ENCODE assay signal across 29 cellular contexts in genomic region chr21:40315647-40316046, GRCh38.
"Had no signal": no experiment of that assay in that cellular context is flagged by ENCODE, and none has a peak within 500 bp of the region (broad histone marks: within the 10 kb centered on the region; RNA-seq: fewer than 3 reads in every experiment).

No MANE protein-coding gene starts in this region.

- H3K27me3 Mint-ChIP-seq: stimulated activated memory B cell treated with anti-CD40 and anti-IgM and Interleukin-4, amounts not matched to agents 10 μg/mL and 1 μg/mL and 100 μg/mL, for 72 hours; stimulated activated naive B cell treated with anti-CD40 and anti-IgM and Interleukin-4, amounts not matched to agents 10 μg/mL and 1 μg/mL and 100 μg/mL, for 72 hours; stimulated activated naive CD8-positive, alpha-beta T cell treated with anti-CD3 and anti-CD28 coated beads, Interleukin-15, amount 100 ng/mL, for 72 hours; stimulated activated naive CD8-positive, alpha-beta T cell treated with anti-CD3 and anti-CD28 coated beads, Interleukin-15, Interleukin-2, amounts not matched to agents 100 ng/mL and 50 ng/mL, for 24 hours; type B pancreatic cell had no signal

- DNase-seq: stimulated activated CD4-positive, alpha-beta T cell treated with anti-CD3 and anti-CD28 coated beads, Interleukin-2, amount 100 ng/mL, for 48 hours; stimulated activated CD4-positive, alpha-beta T cell treated with anti-CD3 and anti-CD28 coated beads, Interleukin-4, amount 100 ng/mL, for 1 hour; stimulated activated CD4-positive, alpha-beta T cell treated with anti-CD3 and anti-CD28 coated beads, Interleukin-4, amount 100 ng/mL, for 24 hours; stimulated activated CD4-positive, alpha-beta T cell treated with anti-CD3 and anti-CD28 coated beads, Interleukin-4, amount 100 ng/mL, for 4 hours; stimulated activated CD8-positive, alpha-beta memory T cell treated with anti-CD3 and anti-CD28 coated beads, Interleukin-4, amount 100 ng/mL, for 48 hours; stimulated activated naive B cell treated with anti-CD40 and anti-IgM and Interleukin-4, amounts not matched to agents 10 μg/mL and 1 μg/mL and 100 μg/mL, for 72 hours; stimulated activated naive CD4-positive, alpha-beta T cell; stimulated activated naive CD4-positive, alpha-beta T cell treated with Interleukin-2 at 50 U/mL for 16 hours; stimulated activated naive CD8-positive, alpha-beta T cell treated with anti-CD3 and anti-CD28 coated beads, Interleukin-15, amount 100 ng/mL, for 72 hours; stimulated activated naive CD8-positive, alpha-beta T cell treated with anti-CD3 and anti-CD28 coated beads, Interleukin-15, Interleukin-2, amounts not matched to agents 100 U/mL and 50 U/mL, for 24 hours; stomach; substantia nigra; testis; thyroid gland; tibial artery; transverse colon; trophoblast cell; upper lobe of left lung; upper lobe of right lung; uterus had no signal

- H3K4me3 Mint-ChIP-seq: stimulated activated effector memory CD8-positive, alpha-beta T cell treated with anti-CD3 and anti-CD28 coated beads, Interleukin-12 subunit alpha, Interleukin-12 subunit beta, amount 100 ng/mL, for 72 hours; stimulated activated memory B cell treated with anti-CD40 and anti-IgM and Interleukin-4, amounts not matched to agents 10 μg/mL and 1 μg/mL and 100 μg/mL, for 72 hours; stimulated activated naive B cell treated with anti-CD40 and anti-IgM and Interleukin-4, amounts not matched to agents 10 μg/mL and 1 μg/mL and 100 μg/mL, for 72 hours; stimulated activated naive CD8-positive, alpha-beta T cell treated with anti-CD3 and anti-CD28 coated beads, Interleukin-15, amount 100 ng/mL, for 72 hours; stimulated activated naive CD8-positive, alpha-beta T cell treated with anti-CD3 and anti-CD28 coated beads, Interleukin-15, Interleukin-2, amounts not matched to agents 100 ng/mL and 50 ng/mL, for 24 hours; type B pancreatic cell had no signal

- H3K27ac ChIP-seq: stomach, suprapubic skin, testis, thoracic aorta, thyroid gland, tibial artery, tibial nerve, transverse colon, upper lobe of left lung, upper lobe of right lung, uterus, vagina had no signal

- H3K9me3 Mint-ChIP-seq: stimulated activated effector memory CD8-positive, alpha-beta T cell treated with anti-CD3 and anti-CD28 coated beads, Interleukin-12 subunit alpha, Interleukin-12 subunit beta, amount 100 ng/mL, for 72 hours; stimulated activated memory B cell treated with anti-CD40 and anti-IgM and Interleukin-4, amounts not matched to agents 10 μg/mL and 1 μg/mL and 100 μg/mL, for 72 hours; stimulated activated naive B cell treated with anti-CD40 and anti-IgM and Interleukin-4, amounts not matched to agents 10 μg/mL and 1 μg/mL and 100 μg/mL, for 72 hours; type B pancreatic cell had no signal

- ATAC-seq: stimulated activated effector memory CD8-positive, alpha-beta T cell treated with anti-CD3 and anti-CD28 coated beads, Interleukin-12 subunit alpha, Interleukin-12 subunit beta, amount 100 ng/mL, for 72 hours; stimulated activated memory B cell treated with anti-CD40 and anti-IgM and Interleukin-4, amounts not matched to agents 10 μg/mL and 1 μg/mL and 100 μg/mL, for 72 hours; stimulated activated naive B cell treated with anti-CD40 and anti-IgM and Interleukin-4, amounts not matched to agents 10 μg/mL and 1 μg/mL and 100 μg/mL, for 72 hours; stimulated activated naive CD8-positive, alpha-beta T cell treated with anti-CD3 and anti-CD28 coated beads, Interleukin-15, amount 100 ng/mL, for 72 hours; stimulated activated naive CD8-positive, alpha-beta T cell treated with anti-CD3 and anti-CD28 coated beads, Interleukin-15, Interleukin-2, amounts not matched to agents 100 U/mL and 50 U/mL, for 24 hours; upper lobe of right lung had no signal

- H3K4me3 ChIP-seq: stomach, suprapubic skin, testis, thoracic aorta, thyroid gland, tibial artery, tibial nerve, transverse colon, upper lobe of left lung, upper lobe of right lung, uterus, vagina had no signal

- FAIRE-seq: urothelium cell line had no signal

- H3K27me3 ChIP-seq: stomach, suprapubic skin, testis, thyroid gland, tibial artery, tibial nerve, transverse colon, upper lobe of left lung, upper lobe of right lung, uterus, vagina had no signal

- H3K36me3 Mint-ChIP-seq: stimulated activated effector memory CD8-positive, alpha-beta T cell treated with anti-CD3 and anti-CD28 coated beads, Interleukin-12 subunit alpha, Interleukin-12 subunit beta, amount 100 ng/mL, for 72 hours; stimulated activated memory B cell treated with anti-CD40 and anti-IgM and Interleukin-4, amounts not matched to agents 10 μg/mL and 1 μg/mL and 100 μg/mL, for 72 hours; stimulated activated naive B cell treated with anti-CD40 and anti-IgM and Interleukin-4, amounts not matched to agents 10 μg/mL and 1 μg/mL and 100 μg/mL, for 72 hours; type B pancreatic cell had no signal

- H3K4me1 ChIP-seq: stomach, suprapubic skin, testis, tibial artery, tibial nerve, transverse colon, upper lobe of left lung, upper lobe of right lung, uterus, vagina had no signal

- H3K36me3 ChIP-seq: stomach, suprapubic skin, thoracic aorta, thyroid gland, tibial artery, tibial nerve, transverse colon, upper lobe of left lung, upper lobe of right lung, uterus, vagina had no signal

- H3K27ac Mint-ChIP-seq: stimulated activated effector memory CD8-positive, alpha-beta T cell treated with anti-CD3 and anti-CD28 coated beads, Interleukin-12 subunit alpha, Interleukin-12 subunit beta, amount 100 ng/mL, for 72 hours; stimulated activated memory B cell treated with anti-CD40 and anti-IgM and Interleukin-4, amounts not matched to agents 10 μg/mL and 1 μg/mL and 100 μg/mL, for 72 hours; stimulated activated naive B cell treated with anti-CD40 and anti-IgM and Interleukin-4, amounts not matched to agents 10 μg/mL and 1 μg/mL and 100 μg/mL, for 72 hours; stimulated activated naive CD8-positive, alpha-beta T cell treated with anti-CD3 and anti-CD28 coated beads, Interleukin-15, amount 100 ng/mL, for 72 hours; stimulated activated naive CD8-positive, alpha-beta T cell treated with anti-CD3 and anti-CD28 coated beads, Interleukin-15, Interleukin-2, amounts not matched to agents 100 ng/mL and 50 ng/mL, for 24 hours; type B pancreatic cell had no signal

- H3K4me1 Mint-ChIP-seq: stimulated activated effector memory CD8-positive, alpha-beta T cell treated with anti-CD3 and anti-CD28 coated beads, Interleukin-12 subunit alpha, Interleukin-12 subunit beta, amount 100 ng/mL, for 72 hours; stimulated activated memory B cell treated with anti-CD40 and anti-IgM and Interleukin-4, amounts not matched to agents 10 μg/mL and 1 μg/mL and 100 μg/mL, for 72 hours; stimulated activated naive B cell treated with anti-CD40 and anti-IgM and Interleukin-4, amounts not matched to agents 10 μg/mL and 1 μg/mL and 100 μg/mL, for 72 hours; stimulated activated naive CD8-positive, alpha-beta T cell treated with anti-CD3 and anti-CD28 coated beads, Interleukin-15, amount 100 ng/mL, for 72 hours had no signal

- H3K9me3 ChIP-seq: suprapubic skin, testis, thoracic aorta, thyroid gland, tibial artery, tibial nerve, transverse colon, upper lobe of left lung, upper lobe of right lung, uterus, vagina had no signal
